Comparison of ENCODE assay signal across 1 cellular context in genomic region chr1:206556748-206557635, GRCh38.
TF ChIP-seq lines count a peak whose summit lies in the region.

No MANE protein-coding gene starts in this region.

TF ChIP-seq in GM23338, 12 proteins besides CTCF, POLR2A, EP300 and RAD21 (continued from another document):
- TF ChIP-seq ZNF462 (CRISPR knock-in tag; IDR thresholded peaks at IDR 0.05) (no peak), JUNB (IDR thresholded peaks at IDR 0.05; ENCODE audit: unreplicated experiment) (no peak)
